2 cellular contexts compared by ENCODE assay signal in genomic region chr1:205843031-205843859, GRCh38.
A peak's percentile ranks its signal among the peaks of the same experiment; 100 is the strongest.
TF ChIP-seq lines count a peak whose summit lies in the region.

No MANE protein-coding gene starts in this region.

TF ChIP-seq in liver, 16 proteins besides CTCF, POLR2A, EP300 and RAD21:
- peak; percentile 78 for TF ChIP-seq SP1 (IDR thresholded peaks at IDR 0.05)
- TF ChIP-seq HNF4A (conservative IDR thresholded peaks at IDR 0.05) = peak; percentile 91 to 92
- peak; percentile 42 for TF ChIP-seq ZBTB33 (IDR thresholded peaks at IDR 0.05)
- TF ChIP-seq FOXA1 (IDR thresholded peaks at IDR 0.05) = no peak
- peak; percentile 64 for TF ChIP-seq REST (IDR thresholded peaks at IDR 0.05)
- TF ChIP-seq EGR1 (IDR thresholded peaks at IDR 0.05; ENCODE audit: low read depth in 2 of 2) = no peak
- peak; percentile 48 for TF ChIP-seq FOXA2 (IDR thresholded peaks at IDR 0.05)
- no peak for TF ChIP-seq GABPA (IDR thresholded peaks at IDR 0.05 in 1 of 2, conservative IDR thresholded peaks at IDR 0.05 in 1 of 2)
- no peak for TF ChIP-seq NR2F2 (IDR thresholded peaks at IDR 0.05)
- peak in 1 of 2 donors; percentile 25 for TF ChIP-seq JUND (IDR thresholded peaks at IDR 0.05)
- peak; percentile 41 for TF ChIP-seq MAX (IDR thresholded peaks at IDR 0.05)
- peak; percentile 49 for TF ChIP-seq YY1 (IDR thresholded peaks at IDR 0.05)
- TF ChIP-seq RXRA (IDR thresholded peaks at IDR 0.05) = peak; percentile 20 to 75
- TF ChIP-seq HNF4G (IDR thresholded peaks at IDR 0.05) = peak; percentile 74
- no peak for TF ChIP-seq ATF3 (IDR thresholded peaks at IDR 0.05)

TF ChIP-seq in HepG2, 621 proteins besides CTCF, POLR2A, EP300 and RAD21:
- TF ChIP-seq ZBTB46 (CRISPR knock-in tag; IDR thresholded peaks at IDR 0.05; ENCODE audit: borderline replicate concordance) (no peak), ONECUT2 (CRISPR knock-in tag; IDR thresholded peaks at IDR 0.05) (no peak), MED1 (CRISPR knock-in tag; IDR thresholded peaks at IDR 0.05) (no peak), KLF11 (CRISPR knock-in tag; IDR thresholded peaks at IDR 0.05) (no peak), UBTF (CRISPR knock-in tag; IDR thresholded peaks at IDR 0.05) (no peak), NCOR1 (IDR thresholded peaks at IDR 0.05; ENCODE audit: borderline replicate concordance, low read length) (no peak), TAF15 (IDR thresholded peaks at IDR 0.05; ENCODE audit: low read depth, low read length, poor library complexity, severe bottlenecking) (no peak), ZNF276 (CRISPR knock-in tag; IDR thresholded peaks at IDR 0.05; ENCODE audit: low read depth) (no peak), NFKBIZ (CRISPR knock-in tag; IDR thresholded peaks at IDR 0.05) (no peak), ZBTB10 (CRISPR knock-in tag; IDR thresholded peaks at IDR 0.05; ENCODE audit: borderline replicate concordance) (no peak), ZBED4 (CRISPR knock-in tag; IDR thresholded peaks at IDR 0.05; ENCODE audit: borderline replicate concordance) (no peak), SIN3B (IDR thresholded peaks at IDR 0.05; ENCODE audit: low read length) (no peak), NR2F1 (CRISPR knock-in tag; IDR thresholded peaks at IDR 0.05) (no peak), HNRNPL (IDR thresholded peaks at IDR 0.05; ENCODE audit: low read depth, low read length) (no peak), GATAD2A (CRISPR knock-in tag; IDR thresholded peaks at IDR 0.05) (no peak), KMT2B (CRISPR knock-in tag; IDR thresholded peaks at IDR 0.05) (no peak), ZNF609 (CRISPR knock-in tag; IDR thresholded peaks at IDR 0.05; ENCODE audit: borderline replicate concordance) (no peak), ZNF326 (CRISPR knock-in tag; IDR thresholded peaks at IDR 0.05; ENCODE audit: borderline replicate concordance) (no peak), PBX2 (CRISPR knock-in tag; IDR thresholded peaks at IDR 0.05) (no peak), ZC3H4 (CRISPR knock-in tag; IDR thresholded peaks at IDR 0.05; ENCODE audit: borderline replicate concordance) (no peak)
